In the genomic region with DNA sequence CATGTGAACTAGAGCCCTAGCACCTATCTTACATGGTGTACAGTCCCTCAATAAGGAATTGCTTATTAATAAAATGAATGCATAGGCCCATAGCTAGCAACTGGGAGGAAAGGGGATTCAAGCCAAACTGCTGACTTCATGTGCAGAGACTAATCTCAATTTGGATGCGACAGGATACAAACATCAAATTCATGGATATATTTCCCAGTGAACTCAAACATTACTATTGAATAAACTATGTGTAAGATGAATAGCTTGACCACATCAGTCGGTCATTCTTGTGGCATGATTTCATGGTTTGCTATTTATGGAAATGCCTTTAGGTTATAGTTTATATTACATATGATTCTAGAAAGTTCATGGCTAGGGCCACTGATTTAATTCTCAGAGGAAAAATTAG, we compare ENCODE assay signal across 32 cellular contexts.
DNase-seq lines count a peak whose midpoint lies in the region; FAIRE-seq and TF ChIP-seq lines count a peak whose summit lies in the region.
"Had no signal": no experiment of that assay in that cellular context is flagged by ENCODE, and none has a peak within 500 bp of the region (broad histone marks: within the 10 kb centered on the region; RNA-seq: fewer than 3 reads in every experiment).

No MANE protein-coding gene starts in this region.

- no peak overlapping the region for H3K27ac Mint-ChIP-seq in MCF 10A (ENCODE audit: low read depth, unreplicated experiment)
- no peak overlapping the region for H3K27ac Mint-ChIP-seq in astrocyte (ENCODE audit: unreplicated experiment)
- H3K27ac Mint-ChIP-seq: IgD-negative memory B cell; immature natural killer cell; natural killer cell treated with Interleukin-12 subunit alpha and Interleukin-12 subunit beta and Interleukin-15 and Interleukin-18, amount 100 ng/mL, for 72 hours; T-helper 1 cell treated with Interleukin-12 subunit alpha and Interleukin-12 subunit beta and Interleukin-4 antibody, amounts not matched to agents 30 μg/mL and 1 μg/mL, for 36 hours had no signal

- no peaks in the 10 kb centered on the region for H4K20me1 ChIP-seq in astrocyte (ENCODE audit: insufficient read depth, low read length)
- H4K20me1 ChIP-seq in fibroblast of lung (ENCODE audit: control insufficient read depth, extremely low read depth, insufficient read depth, low read length), result no peaks in the 10 kb centered on the region
- H4K20me1 ChIP-seq: BLaER1 had no signal

- H3K27me3 ChIP-seq in breast epithelium (no peaks in the 10 kb centered on the region), astrocyte (ENCODE audit: insufficient read depth, low read length) (no peaks in the 10 kb centered on the region), fibroblast of lung (ENCODE audit: control insufficient read depth, insufficient read depth, low read length) (no peaks in the 10 kb centered on the region), vagina (no peaks in the 10 kb centered on the region)
- H3K27me3 ChIP-seq: BLaER1, ovary, stomach had no signal

- POLR2A ChIA-PET in MCF 10A (lab: Yijun Ruan, JAX), result no interaction called here

- H3K27me3 Mint-ChIP-seq in MCF 10A (ENCODE audit: insufficient read depth, unreplicated experiment), result no peaks in the 10 kb centered on the region
- no peaks in the 10 kb centered on the region for H3K27me3 Mint-ChIP-seq in astrocyte (ENCODE audit: low read depth, unreplicated experiment)
- H3K27me3 Mint-ChIP-seq: IgD-negative memory B cell; natural killer cell treated with Interleukin-12 subunit alpha and Interleukin-12 subunit beta and Interleukin-15 and Interleukin-18, amount 100 ng/mL, for 72 hours had no signal

- BruUV-seq in MCF 10A (replicated peaks; lab: Mats Ljungman, UMichigan), result no TSS peak

- H3K36me3 ChIP-seq in breast epithelium (no peaks in the 10 kb centered on the region), astrocyte (ENCODE audit: insufficient read depth, low read length) (no peaks in the 10 kb centered on the region), fibroblast of lung (ENCODE audit: control insufficient read depth, insufficient read depth, low read length) (no peaks in the 10 kb centered on the region), vagina (no peaks in the 10 kb centered on the region)
- H3K36me3 ChIP-seq: BLaER1, left ventricle myocardium inferior, ovary, stomach had no signal

- H3K27ac ChIP-seq in breast epithelium, result no peak overlapping the region
- H3K27ac ChIP-seq in astrocyte (ENCODE audit: low read depth, low read length), result peak overlapping the region; percentile 59
- no peak overlapping the region for H3K27ac ChIP-seq in fibroblast of lung (ENCODE audit: insufficient read depth, low read length)
- H3K27ac ChIP-seq in vagina, result no peak overlapping the region
- H3K27ac ChIP-seq: 22Rv1, BLaER1, left ventricle myocardium inferior, ovary, stomach had no signal

- H3K36me3 Mint-ChIP-seq in MCF 10A (ENCODE audit: insufficient read depth, unreplicated experiment) (no peaks in the 10 kb centered on the region), astrocyte (ENCODE audit: low read depth, unreplicated experiment) (no peaks in the 10 kb centered on the region)
- H3K36me3 Mint-ChIP-seq: IgD-negative memory B cell; immature natural killer cell; natural killer cell treated with Interleukin-12 subunit alpha and Interleukin-12 subunit beta and Interleukin-15 and Interleukin-18, amount 100 ng/mL, for 72 hours had no signal

- H3K4me3 ChIP-seq in breast epithelium (no peak overlapping the region), astrocyte (ENCODE audit: insufficient read depth, low read depth, low read length) (no peak overlapping the region), fibroblast of lung (replicated peaks in 1 of 4; ENCODE audit: control extremely low read depth in 1 of 4, insufficient read depth in 1 of 4, low read depth in 3 of 4, low read length in 4 of 4) (no peak overlapping the region), skeletal muscle cell (ENCODE audit: low read depth, low read length) (no peak overlapping the region), vagina (no peak overlapping the region)
- H3K4me3 ChIP-seq: BLaER1, left ventricle myocardium inferior, ovary, stomach had no signal

- H3K4me1 Mint-ChIP-seq in MCF 10A (ENCODE audit: insufficient read depth, unreplicated experiment) (no peaks in the 10 kb centered on the region), astrocyte (ENCODE audit: low read depth, unreplicated experiment) (peaks cover 19% of the 10 kb centered on the region)
- H3K4me1 Mint-ChIP-seq: IgD-negative memory B cell, immature natural killer cell had no signal

- no peak for TF ChIP-seq POLR2A in breast epithelium (IDR thresholded peaks at IDR 0.05)
- TF ChIP-seq POLR2A in vagina (IDR thresholded peaks at IDR 0.05), result no peak

- intact Hi-C loops in MCF 10A (cut with micrococcal nuclease) (no loop called here), breast epithelium (cut with DNase I; ENCODE audit: low total_unique reads) (loop anchor here (5.0 kb wide), 1 partner anchor 1462 kb away; no protein-coding TSS in a partner anchor), vagina (cut with DNase I) (no loop called here)

- CTCF ChIA-PET in MCF 10A (lab: Yijun Ruan, JAX), result no interaction called here

- H3K9me3 Mint-ChIP-seq in MCF 10A (ENCODE audit: unreplicated experiment) (no peaks in the 10 kb centered on the region), astrocyte (ENCODE audit: unreplicated experiment) (no peaks in the 10 kb centered on the region)

- TF ChIP-seq CTCF in MCF 10A (IDR thresholded peaks at IDR 0.05; ENCODE audit: unreplicated experiment) (no peak), breast epithelium (IDR thresholded peaks at IDR 0.05) (no peak), astrocyte (IDR thresholded peaks at IDR 0.05; ENCODE audit: insufficient read depth, low read depth, low read length) (no peak), fibroblast of lung (conservative IDR thresholded peaks at IDR 0.05 in 1 of 2, IDR thresholded peaks at IDR 0.05 in 1 of 2; ENCODE audit: low read depth in 1 of 2, low read length in 2 of 2) (no peak), vagina (IDR thresholded peaks at IDR 0.05) (no peak)

- H3K4me3 Mint-ChIP-seq in MCF 10A (ENCODE audit: unreplicated experiment), result no peak overlapping the region
- H3K4me3 Mint-ChIP-seq in astrocyte (ENCODE audit: unreplicated experiment), result no peak overlapping the region
- H3K4me3 Mint-ChIP-seq: IgD-negative memory B cell; immature natural killer cell; natural killer cell treated with Interleukin-12 subunit alpha and Interleukin-12 subunit beta and Interleukin-15 and Interleukin-18, amount 100 ng/mL, for 72 hours; T-helper 1 cell treated with Interleukin-12 subunit alpha and Interleukin-12 subunit beta and Interleukin-4 antibody, amounts not matched to agents 30 μg/mL and 1 μg/mL, for 36 hours had no signal

- H3K4me1 ChIP-seq in breast epithelium (no peaks in the 10 kb centered on the region), astrocyte (ENCODE audit: insufficient read depth, low read length) (peaks cover 5% of the 10 kb centered on the region), fibroblast of lung (ENCODE audit: control insufficient read depth, extremely low read depth, insufficient read depth, low read length) (peaks cover 6% of the 10 kb centered on the region), vagina (no peaks in the 10 kb centered on the region)
- H3K4me1 ChIP-seq: BLaER1, Caco-2, left ventricle myocardium inferior had no signal

- H3K9me3 ChIP-seq in breast epithelium (no peaks in the 10 kb centered on the region), astrocyte (ENCODE audit: insufficient read depth, low read depth, low read length) (no peaks in the 10 kb centered on the region), fibroblast of lung (ENCODE audit: control insufficient read depth, insufficient read depth, low read depth, low read length) (no peaks in the 10 kb centered on the region), vagina (no peaks in the 10 kb centered on the region)
- H3K9me3 ChIP-seq: BLaER1, Caco-2, ovary had no signal

- FAIRE-seq in astrocyte (lab: Jason Lieb, UNC), result no peak
- FAIRE-seq: colon, H1 had no signal

- H3K4me2 ChIP-seq in astrocyte (ENCODE audit: low read length), result peak overlapping the region; percentile 8
- no peak overlapping the region for H3K4me2 ChIP-seq in fibroblast of lung (ENCODE audit: extremely low read depth, insufficient read depth, low read length)
- H3K4me2 ChIP-seq: BLaER1 had no signal

- H2AFZ ChIP-seq in astrocyte (ENCODE audit: low read depth, low read length), result no peak overlapping the region
- H2AFZ ChIP-seq in fibroblast of lung (ENCODE audit: low read length), result no peak overlapping the region

- no peaks in the 10 kb centered on the region for H3K79me2 ChIP-seq in astrocyte (ENCODE audit: insufficient read depth, low read length)
- no peaks in the 10 kb centered on the region for H3K79me2 ChIP-seq in fibroblast of lung (ENCODE audit: control insufficient read depth, insufficient read depth, low read length)

- DNase-seq in MCF 10A (ENCODE audit: unreplicated experiment) (peak; percentile 22), breast epithelium (ENCODE audit: low spot score in 2 of 2) (no peak), astrocyte (ENCODE audit: low read depth) (peak; percentile 73), fibroblast of lung (ENCODE audit: low read depth in 2 of 2) (peak; percentile 79 to 86), skeletal muscle cell (ENCODE audit: low read depth) (peak; percentile 48), SIG-M5 treated with dmso at 0.1 percent for 504 hours (lab: John Stamatoyannopoulos, UW; ENCODE audit: unreplicated experiment) (no peak), vagina (ENCODE audit: extremely low spot score in 2 of 2) (no peak), cerebellum (ENCODE audit: low spot score) (no peak)
- DNase-seq: activated CD4-positive, alpha-beta T cell treated with anti-CD3 and anti-CD28 coated beads for 4 hours; activated naive CD4-positive, alpha-beta T cell treated with Interleukin-2 at 50 U/mL for 16 hours; activated T-cell treated with anti-CD3 and anti-CD28 coated beads, Interleukin-2, amount 50 U/mL, for 48 hours; amygdala; Caco-2; effector memory CD4-positive, alpha-beta T cell; EL; immature natural killer cell; left ventricle myocardium inferior; midbrain; NCI-H1694; NCI-H748 treated with DMSO at 0.1 percent for 48 hours; ovary; SIG-M5; stimulated activated CD4-positive, alpha-beta T cell treated with anti-CD3 and anti-CD28 coated beads, Interleukin-15, amount 100 ng/mL, for 24 hours; stomach; trophoblast cell had no signal

- H3K9ac ChIP-seq in astrocyte (ENCODE audit: low read length) (no peak overlapping the region), fibroblast of lung (ENCODE audit: insufficient read depth, low read length) (no peak overlapping the region)
- H3K9ac ChIP-seq: BLaER1 had no signal

Comparison
In these comparisons a context has a peak if more than half of its experiments do, and no peak if none do; other contexts are left out.
1. DNase-seq: peak in MCF 10A (single experiment), astrocyte (single experiment), fibroblast of lung (2 of 2) and skeletal muscle cell (single experiment); none in breast epithelium (0 of 2), SIG-M5 treated with dmso at 0.1 percent for 504 hours (single experiment), vagina (0 of 2) and cerebellum (single experiment).